ENCODE assay signal across 10 cellular contexts in genomic region chr14:32074887-32075572, GRCh38. TPM values are rescaled to one million over a fixed set of nuclear protein-coding genes. Genes with fewer than 3 reads are reported as not detected.
DNase-seq lines count a peak whose midpoint lies in the region; ATAC-seq and TF ChIP-seq lines count a peak whose summit lies in the region.
"Had no signal": no experiment of that assay in that cellular context is flagged by ENCODE, and none has a peak within 500 bp of the region (broad histone marks: within the 10 kb centered on the region; RNA-seq: fewer than 3 reads in every experiment).

No MANE protein-coding gene starts in this region.

- POLR2A ChIA-PET in activated CD4-positive, alpha-beta memory T cell treated with anti-CD3 and anti-CD28 coated beads, Interleukin-2, amount 10 ng/mL, durations not matched to agents 7 days and 5 days (lab: Charles Lee) = no interaction called here

- intact Hi-C loops in Calu3 (cut with micrococcal nuclease; ENCODE audit: unreplicated experiment) (loop anchor here (2.0 to 10.0 kb wide), 6 partner anchors 48 to 570 kb away; no protein-coding TSS in a partner anchor), psoas muscle (cut with DNase I) (loop anchor here (5.0 to 10.0 kb wide), 5 partner anchors 140 to 560 kb away; no protein-coding TSS in a partner anchor)

- no peaks in the 10 kb centered on the region for H3K9me3 Mint-ChIP-seq in Calu3 (ENCODE audit: low read depth, unreplicated experiment)
- H3K9me3 Mint-ChIP-seq in activated CD4-positive, alpha-beta memory T cell treated with anti-CD3 and anti-CD28 coated beads, Interleukin-2, amount 10 ng/mL, durations not matched to agents 7 days and 5 days = no peaks in the 10 kb centered on the region

- peak overlapping the region; percentile 86 for H3K27ac Mint-ChIP-seq in Calu3 (ENCODE audit: unreplicated experiment)
- no peak overlapping the region for H3K27ac Mint-ChIP-seq in activated CD4-positive, alpha-beta memory T cell treated with anti-CD3 and anti-CD28 coated beads, Interleukin-2, amount 10 ng/mL, durations not matched to agents 7 days and 5 days

- peaks cover 9% of the 10 kb centered on the region for H3K4me1 Mint-ChIP-seq in Calu3 (ENCODE audit: low read depth, unreplicated experiment)
- H3K4me1 Mint-ChIP-seq in activated CD4-positive, alpha-beta memory T cell treated with anti-CD3 and anti-CD28 coated beads, Interleukin-2, amount 10 ng/mL, durations not matched to agents 7 days and 5 days = peaks cover 25% of the 10 kb centered on the region

- no peaks in the 10 kb centered on the region for H3K27me3 Mint-ChIP-seq in Calu3 (ENCODE audit: unreplicated experiment)
- peaks cover 18% of the 10 kb centered on the region for H3K27me3 Mint-ChIP-seq in activated CD4-positive, alpha-beta memory T cell treated with anti-CD3 and anti-CD28 coated beads, Interleukin-2, amount 10 ng/mL, durations not matched to agents 7 days and 5 days

- peaks cover 49% of the 10 kb centered on the region for H3K36me3 Mint-ChIP-seq in Calu3 (ENCODE audit: insufficient read depth, unreplicated experiment)
- peaks cover 10% of the 10 kb centered on the region for H3K36me3 Mint-ChIP-seq in activated CD4-positive, alpha-beta memory T cell treated with anti-CD3 and anti-CD28 coated beads, Interleukin-2, amount 10 ng/mL, durations not matched to agents 7 days and 5 days (ENCODE audit: low read depth)

- H3K9me3 ChIP-seq in psoas muscle = no peaks in the 10 kb centered on the region

- no peaks in the 10 kb centered on the region for H3K36me3 ChIP-seq in psoas muscle (ENCODE audit: insufficient read depth in 1 of 2, low read depth in 1 of 2)

- no peak for TF ChIP-seq CTCF in Calu3 (IDR thresholded peaks at IDR 0.05; ENCODE audit: unreplicated experiment)
- no peak for TF ChIP-seq CTCF in fibroblast of the aortic adventitia (IDR thresholded peaks at IDR 0.05; ENCODE audit: insufficient read depth, low read length)
- TF ChIP-seq CTCF in psoas muscle (IDR thresholded peaks at IDR 0.05) = no peak

- BruUV-seq in Calu3 (replicated peaks; lab: Mats Ljungman, UMichigan) = no TSS peak

- CTCF ChIA-PET in Calu3 (lab: Charles Lee) = no interaction called here
- CTCF ChIA-PET in activated CD4-positive, alpha-beta memory T cell treated with anti-CD3 and anti-CD28 coated beads, Interleukin-2, amount 10 ng/mL, durations not matched to agents 7 days and 5 days (lab: Charles Lee) = interaction anchor here (2.3 to 7.6 kb wide), 2 partner anchors 128 to 178 kb away, joined by 5 to 107 read pairs; partner anchors contain the start of gene RNU6-8

- no peaks in the 10 kb centered on the region for H3K27me3 ChIP-seq in psoas muscle (ENCODE audit: insufficient read depth in 3 of 3, low read length in 2 of 3)

- H3K27ac ChIP-seq in psoas muscle = peak overlapping the region; percentile 95

- DNase-seq in Calu3 = no peak
- peak; percentile 12 for DNase-seq in SW480 (ENCODE audit: low spot score)
- DNase-seq in fibroblast of the aortic adventitia (ENCODE audit: low read depth) = peak; percentile 19
- DNase-seq in psoas muscle = no peak
- DNase-seq in NCI-H1694 (lab: John Stamatoyannopoulos, UW) = no peak
- DNase-seq in activated CD4-positive, alpha-beta memory T cell treated with anti-CD3 and anti-CD28 coated beads, Interleukin-2, amount 10 ng/mL, durations not matched to agents 7 days and 5 days = no peak
- DNase-seq in mesenteric fat pad (ENCODE audit: low spot score) = no peak
- DNase-seq: NCI-H1105, T-helper 9 cell had no signal

- ATAC-seq in psoas muscle (no peak), HG02970 (IDR thresholded peaks at IDR 0.05; ENCODE audit: low FRiP score, unreplicated experiment) (no peak)

- peak overlapping the region; percentile 87 for H3K4me3 ChIP-seq in fibroblast of the aortic adventitia (ENCODE audit: low read depth, low read length)
- H3K4me3 ChIP-seq in psoas muscle = peak overlapping the region; percentile 90

- H3K4me1 ChIP-seq in psoas muscle = peaks cover 20% of the 10 kb centered on the region

- peak overlapping the region; percentile 84 for H3K4me3 Mint-ChIP-seq in Calu3 (ENCODE audit: low read depth, unreplicated experiment)
- H3K4me3 Mint-ChIP-seq in activated CD4-positive, alpha-beta memory T cell treated with anti-CD3 and anti-CD28 coated beads, Interleukin-2, amount 10 ng/mL, durations not matched to agents 7 days and 5 days = no peak overlapping the region

- WGBS in psoas muscle, 3 donors = 66 to 76% (median 66%) methylated on average over 8 of the region's 8 CpGs

RNA-seq across cellular contexts. Expression of gene ARHGAP5, which starts 2.1 kb away (rescaled TPM):
- total RNA-seq in Calu3 (2022) (113 and 132 TPM in 2 replicates), fibroblast of the aortic adventitia (ENCODE audit: low replicate concordance) (81.6 and 85.4 TPM in 2 replicates), psoas muscle (10 to 100 TPM; 56.9 to 81.8 (median 64.4) TPM), mesenteric fat pad (103 TPM)
- 10 to 100 TPM; 12.8 to 34.7 (median 34.3) TPM for polyA plus RNA-seq in psoas muscle
- 10 to 100 TPM; 35.5 to 42.7 TPM for total RNA-seq in activated CD4-positive, alpha-beta memory T cell treated with anti-CD3 and anti-CD28 coated beads, Interleukin-2, amount 10 ng/mL, durations not matched to agents 7 days and 5 days

Comparison
In these comparisons a context has a peak if more than half of its experiments do, and no peak if none do; other contexts are left out.
1. DNase-seq: peak in SW480 (single experiment) and fibroblast of the aortic adventitia (single experiment); none in Calu3 (single experiment), psoas muscle (0 of 2), NCI-H1694 (single experiment), activated CD4-positive, alpha-beta memory T cell treated with anti-CD3 and anti-CD28 coated beads, Interleukin-2, amount 10 ng/mL, durations not matched to agents 7 days and 5 days (single experiment) and mesenteric fat pad (single experiment).